ENCODE assay signal across 1 cellular context in genomic region chr10:12800302-12800701, GRCh38.
TF ChIP-seq lines count a peak whose summit lies in the region.

No MANE protein-coding gene starts in this region.

TF ChIP-seq in GM12878, 131 proteins besides CTCF, POLR2A, EP300 and RAD21 (continued from another document):
- TF ChIP-seq E2F8 (IDR thresholded peaks at IDR 0.05; ENCODE audit: low read depth, partially characterized antibody) = no peak
- no peak for TF ChIP-seq IRF3 (IDR thresholded peaks at IDR 0.05)
- TF ChIP-seq MYB (IDR thresholded peaks at IDR 0.05; ENCODE audit: borderline replicate concordance, low read depth, low read length) = no peak
- no peak for TF ChIP-seq CEBPB (IDR thresholded peaks at IDR 0.05; ENCODE audit: borderline replicate concordance in 1 of 2, low read depth in 2 of 2, low read length in 2 of 2)
- no peak for TF ChIP-seq RCOR1 (conservative IDR thresholded peaks at IDR 0.05; ENCODE audit: low read depth, low read length)
- TF ChIP-seq SIX5 (IDR thresholded peaks at IDR 0.05; ENCODE audit: low read depth, low read length, severe bottlenecking) = no peak
- no peak for TF ChIP-seq SIN3A (IDR thresholded peaks at IDR 0.05; ENCODE audit: low read depth, low read length)
- TF ChIP-seq CREM (IDR thresholded peaks at IDR 0.05; ENCODE audit: low read depth) = no peak
- TF ChIP-seq SKIL (IDR thresholded peaks at IDR 0.05; ENCODE audit: low read depth, poor library complexity, severe bottlenecking) = no peak
- TF ChIP-seq FOXK2 (IDR thresholded peaks at IDR 0.05) = no peak
